ENCODE assay signal across 8 cellular contexts in genomic region chr22:38871360-38872171, GRCh38. TPM values are rescaled to one million over a fixed set of nuclear protein-coding genes. Genes with fewer than 3 reads are reported as not detected.
DNase-seq lines count a peak whose midpoint lies in the region; ATAC-seq and TF ChIP-seq lines count a peak whose summit lies in the region.

No MANE protein-coding gene starts in this region.

- peaks cover 28% of the 10 kb centered on the region for H3K36me3 Mint-ChIP-seq in activated naive CD8-positive, alpha-beta T cell treated with anti-CD3 and anti-CD28 coated beads for 36 hours

- H3K9me3 Mint-ChIP-seq in activated naive CD8-positive, alpha-beta T cell treated with anti-CD3 and anti-CD28 coated beads for 36 hours, result no peaks in the 10 kb centered on the region

- no peaks in the 10 kb centered on the region for H3F3A ChIP-seq in Loucy (ENCODE audit: low read depth)

- H4K20me1 ChIP-seq in Loucy (ENCODE audit: insufficient read depth, low read length, poor library complexity, severe bottlenecking), result peaks cover 38% of the 10 kb centered on the region

- H2AFZ ChIP-seq in ACC112 (ENCODE audit: low read length, unreplicated experiment) (no peak overlapping the region), Loucy (ENCODE audit: low read length) (peak overlapping the region; percentile 71)

- H3K9me3 ChIP-seq in Loucy (ENCODE audit: insufficient read depth, low read depth, low read length) (no peaks in the 10 kb centered on the region), right atrium auricular region (no peaks in the 10 kb centered on the region)

- H3K9me2 ChIP-seq in Loucy (replicated peaks; ENCODE audit: low read depth, low read length), result no peaks in the 10 kb centered on the region

- H3K4me1 Mint-ChIP-seq in activated naive CD8-positive, alpha-beta T cell treated with anti-CD3 and anti-CD28 coated beads for 36 hours, result peaks cover 57% of the 10 kb centered on the region

- H3K27ac ChIP-seq in ACC112 (ENCODE audit: low read depth, low read length), result peak overlapping the region; percentile 27; the same call in 1 of the 2 replicates
- peak overlapping the region; percentile 89 to 99 for H3K27ac ChIP-seq in right atrium auricular region

- H3K27me3 ChIP-seq in ACC112 (ENCODE audit: insufficient read depth, low read length) (no peaks in the 10 kb centered on the region), Loucy (ENCODE audit: insufficient read depth, low read length, poor library complexity, severe bottlenecking) (peaks cover 4% of the 10 kb centered on the region), right atrium auricular region (no peaks in the 10 kb centered on the region)

- H3K27ac Mint-ChIP-seq in activated naive CD8-positive, alpha-beta T cell treated with anti-CD3 and anti-CD28 coated beads for 36 hours, result peak overlapping the region; percentile 94

- no peak for TF ChIP-seq CTCF in Loucy (conservative IDR thresholded peaks at IDR 0.05; ENCODE audit: low read length)
- TF ChIP-seq CTCF in right atrium auricular region (IDR thresholded peaks at IDR 0.05), result peak in 1 of 2 donors; percentile 16

- peak overlapping the region; percentile 83 for H3K4me2 ChIP-seq in Loucy (ENCODE audit: low read depth, low read length, poor library complexity, severe bottlenecking)

- H3K4me3 Mint-ChIP-seq in activated naive CD8-positive, alpha-beta T cell treated with anti-CD3 and anti-CD28 coated beads for 36 hours, result peak overlapping the region; percentile 94

- peak overlapping the region; percentile 85 for H3K9ac ChIP-seq in Loucy (ENCODE audit: low read depth, low read length, poor library complexity, severe bottlenecking)

- ATAC-seq in GM19351 (IDR thresholded peaks at IDR 0.05; ENCODE audit: unreplicated experiment) (peak; percentile 5), HG03097 (IDR thresholded peaks at IDR 0.05; ENCODE audit: low FRiP score, unreplicated experiment) (no peak)

- peak overlapping the region; percentile 90 for H3K4me3 ChIP-seq in ACC112 (ENCODE audit: low read depth, low read length)
- peak overlapping the region; percentile 94 for H3K4me3 ChIP-seq in Loucy (ENCODE audit: low read length, poor library complexity, severe bottlenecking)
- peak overlapping the region; percentile 64 to 79 for H3K4me3 ChIP-seq in right atrium auricular region

- H3K4me1 ChIP-seq in ACC112 (ENCODE audit: control insufficient read depth, insufficient read depth, low read length, unreplicated experiment), result no peaks in the 10 kb centered on the region
- H3K4me1 ChIP-seq in Loucy (ENCODE audit: insufficient read depth, low read length, poor library complexity, severe bottlenecking), result peaks cover 27% of the 10 kb centered on the region
- peaks cover 0 to 41% of the 10 kb centered on the region in 2 donors for H3K4me1 ChIP-seq in right atrium auricular region

- no peaks in the 10 kb centered on the region for H3K27me3 Mint-ChIP-seq in activated naive CD8-positive, alpha-beta T cell treated with anti-CD3 and anti-CD28 coated beads for 36 hours

- peak; percentile 39 for DNase-seq in activated naive CD8-positive, alpha-beta T cell treated with anti-CD3 and anti-CD28 coated beads for 36 hours
- DNase-seq in right atrium auricular region (ENCODE audit: low spot score) (peak; percentile 57), retina (peak; percentile 58), iPS-NIHi11 (ENCODE audit: low spot score) (no peak)

- 0 out of 2 replicates have a peak, but pooled peaks cover 4% of the 10 kb centered on the region for H3K36me3 ChIP-seq in ACC112 (ENCODE audit: insufficient read depth, low read length)
- H3K36me3 ChIP-seq in Loucy (ENCODE audit: insufficient read depth, low read length), result no peaks in the 10 kb centered on the region
- peaks cover 28% of the 10 kb centered on the region for H3K36me3 ChIP-seq in right atrium auricular region

- peaks cover 11% of the 10 kb centered on the region for H3K79me2 ChIP-seq in ACC112 (ENCODE audit: control insufficient read depth, insufficient read depth, low read length, unreplicated experiment)
- peaks cover 19% of the 10 kb centered on the region for H3K79me2 ChIP-seq in Loucy (ENCODE audit: insufficient read depth, low read length)

RNA-seq across cellular contexts. Expression of gene CBX6, which starts 0.5 kb away (rescaled TPM):
- total RNA-seq in activated naive CD8-positive, alpha-beta T cell treated with anti-CD3 and anti-CD28 coated beads for 36 hours, result 100 to 1,000 TPM; 141 TPM
- 10 to 100 TPM; 28.0 to 57.0 TPM for total RNA-seq in right atrium auricular region

RNA-seq across cellular contexts. Expression of gene NPTXR, which starts 27.7 kb away (rescaled TPM):
- total RNA-seq in activated naive CD8-positive, alpha-beta T cell treated with anti-CD3 and anti-CD28 coated beads for 36 hours, result under 1 TPM; 0.85 to 0.88 TPM
- 10 to 100 TPM; 18.0 to 24.6 TPM for total RNA-seq in right atrium auricular region

Comparison
In these comparisons a context has a peak if more than half of its experiments do, and no peak if none do; other contexts are left out.
1. RNA of gene NPTXR, which starts 27.7 kb away (total RNA-seq): 18.0 to 24.6 TPM in right atrium auricular region; 0.85 to 0.88 TPM in activated naive CD8-positive, alpha-beta T cell treated with anti-CD3 and anti-CD28 coated beads for 36 hours; every median in the first group is over 10 times any median in the second.
2. Peak in every context shown above with its lines, with median percentiles within 50 percentile points of each other: H3K4me3 ChIP-seq.